9 cellular contexts compared by ENCODE assay signal in genomic region chr5:150488519-150489357, GRCh38. TPM values are rescaled to one million over a fixed set of nuclear protein-coding genes. Genes with fewer than 3 reads are reported as not detected.
DNase-seq lines count a peak whose midpoint lies in the region; ATAC-seq, FAIRE-seq and TF ChIP-seq lines count a peak whose summit lies in the region.
"Had no signal": no experiment of that assay in that cellular context is flagged by ENCODE, and none has a peak within 500 bp of the region (broad histone marks: within the 10 kb centered on the region; RNA-seq: fewer than 3 reads in every experiment).

No MANE protein-coding gene starts in this region.

- POLR2A ChIA-PET in CD8-positive, alpha-beta memory T cell (lab: Charles Lee) = no interaction called here

- TF ChIP-seq CTCF in fibroblast of villous mesenchyme (IDR thresholded peaks at IDR 0.05; ENCODE audit: insufficient read depth, low read depth, low read length) (no peak), pancreas (IDR thresholded peaks at IDR 0.05) (no peak), mucosa of descending colon (IDR thresholded peaks at IDR 0.05) (no peak)

- no peak for DNase-seq in CD8-positive, alpha-beta memory T cell
- DNase-seq in SKM-1 (lab: John Stamatoyannopoulos, UW; ENCODE audit: unreplicated experiment) (peak; percentile 84), fibroblast of villous mesenchyme (ENCODE audit: low read depth) (peak; percentile 78), pancreas (peak in 4 of 6 donors; percentile 53 to 65 (median 60)), D341Med (ENCODE audit: low spot score) (no peak), mucosa of descending colon (no peak)
- DNase-seq: activated CD4-positive, alpha-beta T cell treated with anti-CD3 and anti-CD28 coated beads, Interleukin-2, amount 50 U/mL, for 1 hour had no signal

- H3K27me3 Mint-ChIP-seq in CD8-positive, alpha-beta memory T cell = peaks cover 17 to 29% of the 10 kb centered on the region in 2 donors

- H3K9me3 Mint-ChIP-seq in CD8-positive, alpha-beta memory T cell = no peaks in the 10 kb centered on the region

- H3K4me1 ChIP-seq in CD8-positive, alpha-beta memory T cell (ENCODE audit: insufficient read depth, low read length) = peaks cover 5% of the 10 kb centered on the region
- H3K4me1 ChIP-seq in pancreas (peaks cover 15 to 49% (median 27%) of the 10 kb centered on the region in 3 donors), mucosa of descending colon (ENCODE audit: low read depth) (peaks cover 22% of the 10 kb centered on the region)

- no peak overlapping the region for H3K27ac Mint-ChIP-seq in CD8-positive, alpha-beta memory T cell

- H3K4me3 ChIP-seq in CD8-positive, alpha-beta memory T cell (ENCODE audit: low read length) = no peak overlapping the region
- H3K4me3 ChIP-seq in fibroblast of villous mesenchyme (ENCODE audit: low read depth, low read length) (peak overlapping the region; percentile 87), pancreas (no peak overlapping the region), mucosa of descending colon (no peak overlapping the region)

- no peaks in the 10 kb centered on the region for H3K9me3 ChIP-seq in CD8-positive, alpha-beta memory T cell (ENCODE audit: low read length)
- no peaks in the 10 kb centered on the region for H3K9me3 ChIP-seq in pancreas
- H3K9me3 ChIP-seq in mucosa of descending colon = no peaks in the 10 kb centered on the region

- H3K27ac ChIP-seq in CD8-positive, alpha-beta memory T cell (ENCODE audit: low read depth, low read length) = peak overlapping the region; percentile 46
- H3K27ac ChIP-seq in pancreas = peak overlapping the region in 3 of 4 donors; percentile 46 to 90 (median 89)

- no peak for FAIRE-seq in pancreas (lab: Jason Lieb, UNC)

- peak; percentile 20 to 45 (median 37) for ATAC-seq in pancreas
- no peak for ATAC-seq in HG02571 (IDR thresholded peaks at IDR 0.05; ENCODE audit: unreplicated experiment)
- ATAC-seq in HG02642 (IDR thresholded peaks at IDR 0.05; ENCODE audit: poor library complexity, unreplicated experiment) = no peak
- no peak for ATAC-seq in mucosa of descending colon

- peak overlapping the region in 2 of 7 donors; percentile 3 to 33 for H3K4me3 Mint-ChIP-seq in CD8-positive, alpha-beta memory T cell

- H3K27me3 ChIP-seq in CD8-positive, alpha-beta memory T cell (ENCODE audit: insufficient read depth, low read length, poor library complexity, severe bottlenecking) = peaks cover 4% of the 10 kb centered on the region
- no peaks in the 10 kb centered on the region for H3K27me3 ChIP-seq in pancreas

- no peaks in the 10 kb centered on the region for H3K36me3 ChIP-seq in CD8-positive, alpha-beta memory T cell (ENCODE audit: insufficient read depth, low read length)
- no peaks in the 10 kb centered on the region for H3K36me3 ChIP-seq in pancreas
- H3K36me3 ChIP-seq in mucosa of descending colon (ENCODE audit: low read depth) = no peaks in the 10 kb centered on the region

- peaks cover 0 to 3% (median 0%) of the 10 kb centered on the region in 3 donors for H3K36me3 Mint-ChIP-seq in CD8-positive, alpha-beta memory T cell

- WGBS in pancreas, 2 donors = 31 to 38% methylated on average over 11 of the region's 11 CpGs

- intact Hi-C loops in pancreas (cut with DNase I) (loop anchor here in 1 of 3 donors (5.0 kb wide), 1 partner anchor 34 kb away; no protein-coding TSS in a partner anchor), mucosa of descending colon (cut with DNase I, micrococcal nuclease) (no loop called here)

- peaks cover 7 to 13% (median 13%) of the 10 kb centered on the region in 3 donors for H3K4me1 Mint-ChIP-seq in CD8-positive, alpha-beta memory T cell

- CTCF ChIA-PET in CD8-positive, alpha-beta memory T cell (lab: Charles Lee) = no interaction called here

RNA-seq across cellular contexts. Expression of gene NDST1, which starts 19.2 kb away (rescaled TPM):
- 1 to 10 TPM; 1.9 to 2.8 TPM for total RNA-seq in CD8-positive, alpha-beta memory T cell
- polyA plus RNA-seq in CD8-positive, alpha-beta memory T cell = 0.13 TPM
- 87.2 and 89.5 TPM in 2 replicates for total RNA-seq in fibroblast of villous mesenchyme
- total RNA-seq in pancreas = 10 to 100 TPM; 35.5 to 57.2 (median 41.0) TPM
- polyA plus RNA-seq in pancreas = 10 to 100 TPM in 1 of 2 donors, 1 to 10 TPM in 1; 9.9 to 20.2 TPM
- 10 to 100 TPM; 58.1 to 66.5 (median 60.6) TPM for total RNA-seq in mucosa of descending colon

RNA-seq across cellular contexts. Expression of gene RPS14, which starts 39.2 kb away (rescaled TPM):
- total RNA-seq in CD8-positive, alpha-beta memory T cell = 1,000 to 10,000 TPM; 2,924 to 3,007 TPM
- polyA plus RNA-seq in CD8-positive, alpha-beta memory T cell = 6,416 TPM
- total RNA-seq in fibroblast of villous mesenchyme = 1,744 and 3,299 TPM in 2 replicates
- total RNA-seq in pancreas = 1,000 to 10,000 TPM; 1,164 to 1,840 (median 1,380) TPM
- 1,000 to 10,000 TPM; 2,004 to 2,138 TPM for polyA plus RNA-seq in pancreas
- total RNA-seq in mucosa of descending colon = 1,000 to 10,000 TPM; 1,569 to 1,671 (median 1,618) TPM

Comparison
In these comparisons a context has a peak if more than half of its experiments do, and no peak if none do; other contexts are left out.
1. DNase-seq: peak in SKM-1 (single experiment), fibroblast of villous mesenchyme (single experiment) and pancreas (4 of 6); none in CD8-positive, alpha-beta memory T cell (0 of 5), D341Med (single experiment) and mucosa of descending colon (0 of 3).
2. ATAC-seq: peak in pancreas (4 of 4); none in HG02571 (single experiment), HG02642 (single experiment) and mucosa of descending colon (single experiment).
3. RNA of gene NDST1, which starts 19.2 kb away (total RNA-seq): 87.2 to 89.5 TPM in fibroblast of villous mesenchyme, 58.1 to 66.5 TPM in mucosa of descending colon and 35.5 to 57.2 TPM in pancreas; 1.9 to 2.8 TPM in CD8-positive, alpha-beta memory T cell; every median in the first group is over 4 times any median in the second.